8 cellular contexts compared by ENCODE assay signal in the genomic region with DNA sequence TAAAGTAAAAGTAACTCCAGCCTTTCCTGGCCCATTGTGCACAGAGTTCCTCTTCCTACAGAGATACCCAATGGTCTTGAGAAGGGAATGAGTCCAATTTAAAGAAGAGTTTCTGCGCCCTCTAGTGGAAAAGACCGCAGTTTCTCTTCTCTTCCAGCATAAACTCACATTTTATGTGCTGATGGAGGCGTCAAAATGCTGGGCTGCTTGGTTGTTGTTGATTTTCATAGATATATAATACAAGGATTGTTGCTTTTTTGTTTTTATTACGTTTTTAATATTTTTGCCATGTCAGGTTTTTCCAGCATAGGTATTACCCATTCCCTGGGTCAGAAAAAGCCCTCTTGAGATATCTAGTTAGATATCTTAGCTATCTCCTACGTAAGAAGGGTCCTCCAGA.
DNase-seq lines count a peak whose midpoint lies in the region; ATAC-seq and TF ChIP-seq lines count a peak whose summit lies in the region.

No MANE protein-coding gene starts in this region.

- POLR2A ChIA-PET in CD8-positive, alpha-beta T cell (lab: Charles Lee): no interaction called here

- TF ChIP-seq POLR2A in upper lobe of left lung (IDR thresholded peaks at IDR 0.05): no peak

- H3K27ac ChIP-seq in dorsolateral prefrontal cortex (no peak overlapping the region), upper lobe of left lung (no peak overlapping the region)
- no peak overlapping the region for H3K27ac ChIP-seq in CD8-positive, alpha-beta T cell (ENCODE audit: low read depth, low read length)

- CTCF ChIA-PET in CD8-positive, alpha-beta T cell (lab: Charles Lee): no interaction called here

- peak in 54 of 56 donors; percentile 12 to 56 (median 37) for TF ChIP-seq CTCF in dorsolateral prefrontal cortex (IDR thresholded peaks at IDR 0.05 in 54 of 56, conservative IDR thresholded peaks at IDR 0.05 in 2 of 56; ENCODE audit: low read depth in 1 of 56, partially characterized antibody in 56 of 56)
- peak in 1 of 6 experiments; percentile 17 for TF ChIP-seq CTCF in upper lobe of left lung (IDR thresholded peaks at IDR 0.05)
- TF ChIP-seq CTCF in CD8-positive, alpha-beta T cell (IDR thresholded peaks at IDR 0.05): no peak

- no peaks in the 10 kb centered on the region for H3K9me3 ChIP-seq in upper lobe of left lung
- H3K9me3 ChIP-seq in CD8-positive, alpha-beta T cell (ENCODE audit: low read length): no peaks in the 10 kb centered on the region

- no peak overlapping the region for H3K4me3 Mint-ChIP-seq in stimulated activated naive B cell treated with anti-CD40 and anti-IgM and Interleukin-4, amounts not matched to agents 10 μg/mL and 1 μg/mL and 100 μg/mL, for 72 hours
- H3K4me3 Mint-ChIP-seq in CD8-positive, alpha-beta T cell: no peak overlapping the region

- DNase-seq in AML-193 (lab: John Stamatoyannopoulos, UW) (peak; percentile 42 to 55), NOMO-1 treated with dmso at 0.1 percent for 144 hours (lab: John Stamatoyannopoulos, UW; ENCODE audit: unreplicated experiment) (peak; percentile 9), dorsolateral prefrontal cortex (peak in 1 of 10 donors; percentile 22), upper lobe of left lung (no peak), GM19240 (ENCODE audit: insufficient read length, low spot score) (no peak)
- no peak for DNase-seq in stimulated activated naive B cell treated with anti-CD40 and anti-IgM and Interleukin-4, amounts not matched to agents 10 μg/mL and 1 μg/mL and 100 μg/mL, for 72 hours
- no peak for DNase-seq in CD8-positive, alpha-beta T cell

- TF ChIP-seq EP300 in upper lobe of left lung (IDR thresholded peaks at IDR 0.05): no peak

- H3K27me3 Mint-ChIP-seq in stimulated activated naive B cell treated with anti-CD40 and anti-IgM and Interleukin-4, amounts not matched to agents 10 μg/mL and 1 μg/mL and 100 μg/mL, for 72 hours: no peaks in the 10 kb centered on the region
- H3K27me3 Mint-ChIP-seq in CD8-positive, alpha-beta T cell (ENCODE audit: low read depth): peaks cover 4% of the 10 kb centered on the region

- H3K27ac Mint-ChIP-seq in stimulated activated naive B cell treated with anti-CD40 and anti-IgM and Interleukin-4, amounts not matched to agents 10 μg/mL and 1 μg/mL and 100 μg/mL, for 72 hours: no peak overlapping the region
- no peak overlapping the region for H3K27ac Mint-ChIP-seq in CD8-positive, alpha-beta T cell

- no peaks in the 10 kb centered on the region for H3K36me3 ChIP-seq in upper lobe of left lung
- no peaks in the 10 kb centered on the region for H3K36me3 ChIP-seq in CD8-positive, alpha-beta T cell (ENCODE audit: insufficient read depth, low read length)

- WGBS in upper lobe of left lung, 2 donors: 15 to 19% methylated on average over 5 of the region's 5 CpGs

- no peaks in the 10 kb centered on the region for H3K36me3 Mint-ChIP-seq in stimulated activated naive B cell treated with anti-CD40 and anti-IgM and Interleukin-4, amounts not matched to agents 10 μg/mL and 1 μg/mL and 100 μg/mL, for 72 hours
- H3K36me3 Mint-ChIP-seq in CD8-positive, alpha-beta T cell: no peaks in the 10 kb centered on the region

- H3K4me1 Mint-ChIP-seq in stimulated activated naive B cell treated with anti-CD40 and anti-IgM and Interleukin-4, amounts not matched to agents 10 μg/mL and 1 μg/mL and 100 μg/mL, for 72 hours: no peaks in the 10 kb centered on the region
- H3K4me1 Mint-ChIP-seq in CD8-positive, alpha-beta T cell (ENCODE audit: low read depth): no peaks in the 10 kb centered on the region

- H3K9me3 Mint-ChIP-seq in stimulated activated naive B cell treated with anti-CD40 and anti-IgM and Interleukin-4, amounts not matched to agents 10 μg/mL and 1 μg/mL and 100 μg/mL, for 72 hours: peaks cover 0 to 7% of the 10 kb centered on the region in 2 donors
- no peaks in the 10 kb centered on the region for H3K9me3 Mint-ChIP-seq in CD8-positive, alpha-beta T cell

- no peaks in the 10 kb centered on the region for H3K27me3 ChIP-seq in dorsolateral prefrontal cortex
- no peaks in the 10 kb centered on the region for H3K27me3 ChIP-seq in upper lobe of left lung
- no peaks in the 10 kb centered on the region for H3K27me3 ChIP-seq in CD8-positive, alpha-beta T cell (ENCODE audit: insufficient read depth, low read length)

- no peak overlapping the region for H3K4me3 ChIP-seq in dorsolateral prefrontal cortex
- no peak overlapping the region for H3K4me3 ChIP-seq in upper lobe of left lung
- no peak overlapping the region for H3K4me3 ChIP-seq in CD8-positive, alpha-beta T cell (ENCODE audit: low read depth, low read length)

- intact Hi-C loops in dorsolateral prefrontal cortex (cut with DNase I): no loop called here
- intact Hi-C loops in CD8-positive, alpha-beta T cell (cut with DNase I, micrococcal nuclease): no loop called here

- H3K4me1 ChIP-seq in upper lobe of left lung: no peaks in the 10 kb centered on the region
- no peaks in the 10 kb centered on the region for H3K4me1 ChIP-seq in CD8-positive, alpha-beta T cell (ENCODE audit: insufficient read depth, low read length)

- ATAC-seq in GM18868 (IDR thresholded peaks at IDR 0.05; ENCODE audit: unreplicated experiment) (peak; percentile 67), upper lobe of left lung (ENCODE audit: low FRiP score in 2 of 2) (no peak)
- ATAC-seq in stimulated activated naive B cell treated with anti-CD40 and anti-IgM and Interleukin-4, amounts not matched to agents 10 μg/mL and 1 μg/mL and 100 μg/mL, for 72 hours (replicated peaks): peak; percentile 27 to 45
- no peak for ATAC-seq in CD8-positive, alpha-beta T cell

Comparison
In these comparisons a context has a peak if more than half of its experiments do, and no peak if none do; other contexts are left out.
1. DNase-seq: peak in AML-193 (2 of 2) and NOMO-1 treated with dmso at 0.1 percent for 144 hours (single experiment); none in stimulated activated naive B cell treated with anti-CD40 and anti-IgM and Interleukin-4, amounts not matched to agents 10 μg/mL and 1 μg/mL and 100 μg/mL, for 72 hours (single experiment), upper lobe of left lung (0 of 2), CD8-positive, alpha-beta T cell (0 of 7) and GM19240 (single experiment).
2. ATAC-seq: peak in GM18868 (single experiment) and stimulated activated naive B cell treated with anti-CD40 and anti-IgM and Interleukin-4, amounts not matched to agents 10 μg/mL and 1 μg/mL and 100 μg/mL, for 72 hours (2 of 2); none in upper lobe of left lung (0 of 2) and CD8-positive, alpha-beta T cell (single experiment).